9 cellular contexts compared by ENCODE assay signal in genomic region chrX:71256051-71256450, GRCh38. TPM values are rescaled to one million over a fixed set of nuclear protein-coding genes. Genes with fewer than 3 reads are reported as not detected.
DNase-seq lines count a peak whose midpoint lies in the region; ATAC-seq, FAIRE-seq and TF ChIP-seq lines count a peak whose summit lies in the region.
"Had no signal": no experiment of that assay in that cellular context is flagged by ENCODE, and none has a peak within 500 bp of the region (broad histone marks: within the 10 kb centered on the region; RNA-seq: fewer than 3 reads in every experiment).

No MANE protein-coding gene starts in this region.

- H4K20me1 ChIP-seq in KMS-11 (ENCODE audit: insufficient read depth) = no peaks in the 10 kb centered on the region
- H4K20me1 ChIP-seq in GM12878 (ENCODE audit: control insufficient read depth, insufficient read depth) = no peaks in the 10 kb centered on the region

- TF ChIP-seq CTCF in KMS-11 (conservative IDR thresholded peaks at IDR 0.05; ENCODE audit: low read depth, low read length) (no peak), GM12878 (IDR thresholded peaks at IDR 0.05 in 2 of 3, conservative IDR thresholded peaks at IDR 0.05 in 1 of 3; ENCODE audit: control insufficient read depth in 2 of 3, extremely low read depth in 1 of 3, insufficient read depth in 1 of 3, low read depth in 3 of 3, low read length in 3 of 3) (no peak)

- ATAC-seq in GM12878 (no peak), GM21515 (IDR thresholded peaks at IDR 0.05; ENCODE audit: unreplicated experiment) (no peak)
- no peak for ATAC-seq in naive thymus-derived CD8-positive, alpha-beta T cell
- ATAC-seq in activated CD4-positive, alpha-beta T cell treated with anti-CD3 and anti-CD28 coated beads for 36 hours = no peak

- no peak for TF ChIP-seq POLR2A in GM12878 (IDR thresholded peaks at IDR 0.05; ENCODE audit: low read depth, low read length)

- SMC1A ChIA-PET in GM12878 (lab: Charles Lee; ENCODE audit: uncharacterized antibody, unreplicated experiment) = interaction anchor here (1.2 kb wide), 1 partner anchor 59 kb away, joined by 4 read pairs; no protein-coding TSS in a partner anchor

- H3K4me3 ChIP-seq in CD8-positive, alpha-beta memory T cell (ENCODE audit: low read length) = no peak overlapping the region
- no peak overlapping the region for H3K4me3 ChIP-seq in KMS-11 (IDR thresholded peaks at IDR 0.05; ENCODE audit: insufficient read depth, low read depth, low read length)
- H3K4me3 ChIP-seq in GM12878 = no peak overlapping the region

- CTCF ChIA-PET in CD8-positive, alpha-beta memory T cell (lab: Charles Lee) = no interaction called here
- CTCF ChIA-PET in GM12878 (lab: Yijun Ruan, JAX) = interaction anchor here (1.7 kb wide), 1 partner anchor 276 kb away, joined by 4 read pairs; no protein-coding TSS in a partner anchor
- CTCF ChIA-PET in activated CD4-positive, alpha-beta T cell treated with anti-CD3 and anti-CD28 coated beads for 36 hours (lab: Charles Lee) = interaction anchor here (0.7 kb wide), 1 partner anchor 37 kb away, joined by 3 read pairs; no protein-coding TSS in a partner anchor

- no peak for TF ChIP-seq RAD21 in GM12878 (IDR thresholded peaks at IDR 0.05; ENCODE audit: insufficient read depth, low read depth, low read length)

- in situ Hi-C loops in GM12878 (cut with MboI) = no loop called here

- H3K36me3 Mint-ChIP-seq in CD8-positive, alpha-beta memory T cell = peaks cover 0 to 5% (median 0%) of the 10 kb centered on the region in 3 donors
- peaks cover 0 to under 1% (median 0%) of the 10 kb centered on the region in 3 donors for H3K36me3 Mint-ChIP-seq in naive thymus-derived CD8-positive, alpha-beta T cell
- peaks cover 1% of the 10 kb centered on the region for H3K36me3 Mint-ChIP-seq in activated CD4-positive, alpha-beta T cell treated with anti-CD3 and anti-CD28 coated beads for 36 hours (ENCODE audit: low read depth)

- H3K4me3 Mint-ChIP-seq in CD8-positive, alpha-beta memory T cell = peak overlapping the region in 5 of 7 donors; percentile 14 to 96 (median 90)
- peak overlapping the region in 5 of 10 donors; percentile 12 to 97 (median 90) for H3K4me3 Mint-ChIP-seq in naive thymus-derived CD8-positive, alpha-beta T cell
- H3K4me3 Mint-ChIP-seq in activated CD4-positive, alpha-beta T cell treated with anti-CD3 and anti-CD28 coated beads for 36 hours = no peak overlapping the region

- WGBS in GM12878 (ENCODE audit: insufficient coverage, insufficient replicate concordance, low lambda C conversion rate, missing lambda C conversion rate) = 82% methylated on average over 6 of the region's 6 CpGs

- no TSS peak for BruUV-seq in GM12878 (replicated peaks; lab: Mats Ljungman, UMichigan)

- H3K9ac ChIP-seq in KMS-11 (no peak overlapping the region), GM12878 (ENCODE audit: control insufficient read depth, insufficient read depth, low read length) (no peak overlapping the region)

- intact Hi-C loops in GM12878 (cut with micrococcal nuclease; ENCODE audit: unreplicated experiment) = no loop called here
- intact Hi-C loops in activated CD4-positive, alpha-beta T cell treated with anti-CD3 and anti-CD28 coated beads for 36 hours (cut with DNase I, micrococcal nuclease) = no loop called here

- RAD21 ChIA-PET in GM12878 (lab: Charles Lee; ENCODE audit: unreplicated experiment) = no interaction called here

- H3K4me2 ChIP-seq in KMS-11 (peak overlapping the region; percentile 68; the same call in 1 of the 2 replicates), GM12878 (ENCODE audit: control insufficient read depth, insufficient read depth) (peak overlapping the region; percentile 71; the same call in 1 of the 2 replicates)

- H3K79me2 ChIP-seq in KMS-11 (ENCODE audit: insufficient read depth, low read depth) (no peaks in the 10 kb centered on the region), GM12878 (ENCODE audit: control insufficient read depth, insufficient read depth, low read length) (peaks cover 13% of the 10 kb centered on the region)

- H3K9me3 ChIP-seq in CD8-positive, alpha-beta memory T cell (ENCODE audit: low read length) = no peaks in the 10 kb centered on the region
- H3K9me3 ChIP-seq in GM12878 (replicated peaks; ENCODE audit: control insufficient read depth, insufficient read depth, low read length) = no peaks in the 10 kb centered on the region

- peaks cover 12 to 30% (median 17%) of the 10 kb centered on the region in 3 donors for H3K4me1 Mint-ChIP-seq in CD8-positive, alpha-beta memory T cell
- peaks cover 13 to 27% (median 20%) of the 10 kb centered on the region in 4 donors for H3K4me1 Mint-ChIP-seq in naive thymus-derived CD8-positive, alpha-beta T cell
- H3K4me1 Mint-ChIP-seq in activated CD4-positive, alpha-beta T cell treated with anti-CD3 and anti-CD28 coated beads for 36 hours = peaks cover 26% of the 10 kb centered on the region

- no peak for FAIRE-seq in GM12878 (lab: Jason Lieb, UNC)

- no peaks in the 10 kb centered on the region for H3K27me3 ChIP-seq in CD8-positive, alpha-beta memory T cell (ENCODE audit: insufficient read depth, low read length, poor library complexity, severe bottlenecking)
- no peaks in the 10 kb centered on the region for H3K27me3 ChIP-seq in KMS-11 (ENCODE audit: insufficient read depth, low read depth)
- no peaks in the 10 kb centered on the region for H3K27me3 ChIP-seq in GM12878 (replicated peaks in 1 of 2; ENCODE audit: control insufficient read depth in 2 of 2, insufficient read depth in 2 of 2, low read length in 1 of 2)

- no peak for DNase-seq in CD8-positive, alpha-beta memory T cell
- DNase-seq in GM12878 (ENCODE audit: low read depth, low spot score) (no peak), DMS 273 (lab: John Stamatoyannopoulos, UW; ENCODE audit: unreplicated experiment) (no peak), mesenteric fat pad (ENCODE audit: low spot score) (no peak)
- DNase-seq in naive thymus-derived CD8-positive, alpha-beta T cell = no peak
- no peak for DNase-seq in activated CD4-positive, alpha-beta T cell treated with anti-CD3 and anti-CD28 coated beads for 36 hours
- DNase-seq: posterior cingulate gyrus had no signal

- peak overlapping the region in 7 of 8 donors; percentile 58 to 95 (median 87) for H3K27ac Mint-ChIP-seq in CD8-positive, alpha-beta memory T cell
- peak overlapping the region; percentile 8 to 98 (median 96) for H3K27ac Mint-ChIP-seq in naive thymus-derived CD8-positive, alpha-beta T cell
- no peak overlapping the region for H3K27ac Mint-ChIP-seq in activated CD4-positive, alpha-beta T cell treated with anti-CD3 and anti-CD28 coated beads for 36 hours

- peaks cover 28% of the 10 kb centered on the region for H3K4me1 ChIP-seq in CD8-positive, alpha-beta memory T cell (ENCODE audit: insufficient read depth, low read length)
- H3K4me1 ChIP-seq in KMS-11 (ENCODE audit: low read depth, poor library complexity, severe bottlenecking) (peaks cover 28% of the 10 kb centered on the region), GM12878 (ENCODE audit: control insufficient read depth, insufficient read depth, low read length) (peaks cover 6% of the 10 kb centered on the region; the same call in 1 of the 2 replicates)

- H3K27me3 Mint-ChIP-seq in CD8-positive, alpha-beta memory T cell = peaks cover 0 to 8% of the 10 kb centered on the region in 2 donors
- H3K27me3 Mint-ChIP-seq in naive thymus-derived CD8-positive, alpha-beta T cell = no peaks in the 10 kb centered on the region
- no peaks in the 10 kb centered on the region for H3K27me3 Mint-ChIP-seq in activated CD4-positive, alpha-beta T cell treated with anti-CD3 and anti-CD28 coated beads for 36 hours

- POLR2A ChIA-PET in CD8-positive, alpha-beta memory T cell (lab: Charles Lee) = interaction anchor here (1.0 to 2.9 kb wide), 2 partner anchors 75 to 110 kb away, joined by 3 to 32 read pairs; partner anchors contain the start of gene TAF1
- POLR2A ChIA-PET in GM12878 (lab: Charles Lee) = interaction anchor here (2.4 kb wide), 1 partner anchor 28 kb away, joined by 18 read pairs; the partner anchor contains the start of gene NONO
- POLR2A ChIA-PET in naive thymus-derived CD8-positive, alpha-beta T cell (lab: Charles Lee) = interaction anchor here (2.8 to 5.2 kb wide), 3 partner anchors 27 to 111 kb away, joined by 15 to 84 read pairs (median 66); partner anchors contain the start of genes NONO and TAF1
- POLR2A ChIA-PET in activated CD4-positive, alpha-beta T cell treated with anti-CD3 and anti-CD28 coated beads for 36 hours (lab: Charles Lee) = no interaction called here

- H3K27ac ChIP-seq in CD8-positive, alpha-beta memory T cell (ENCODE audit: low read depth, low read length) = no peak overlapping the region
- H3K27ac ChIP-seq in KMS-11 (no peak overlapping the region), GM12878 (ENCODE audit: control insufficient read depth, insufficient read depth) (no peak overlapping the region)

- H3K36me3 ChIP-seq in CD8-positive, alpha-beta memory T cell (ENCODE audit: insufficient read depth, low read length) = no peaks in the 10 kb centered on the region
- H3K36me3 ChIP-seq in KMS-11 (ENCODE audit: insufficient read depth) = no peaks in the 10 kb centered on the region
- H3K36me3 ChIP-seq in GM12878 (ENCODE audit: control insufficient read depth in 2 of 2, insufficient read depth in 2 of 2, low read length in 1 of 2) = no peaks in the 10 kb centered on the region

- peak overlapping the region; percentile 62; the same call in 1 of the 2 replicates for H2AFZ ChIP-seq in KMS-11 (ENCODE audit: low read depth)
- H2AFZ ChIP-seq in GM12878 (ENCODE audit: control insufficient read depth, low read depth, low read length) = no peak overlapping the region

- TF ChIP-seq EP300 in GM12878 (IDR thresholded peaks at IDR 0.05; ENCODE audit: borderline replicate concordance in 1 of 2, control insufficient read depth in 1 of 2, low read depth in 2 of 2, low read length in 2 of 2) = no peak

- H3K9me3 Mint-ChIP-seq in CD8-positive, alpha-beta memory T cell = no peaks in the 10 kb centered on the region
- H3K9me3 Mint-ChIP-seq in naive thymus-derived CD8-positive, alpha-beta T cell = no peaks in the 10 kb centered on the region
- H3K9me3 Mint-ChIP-seq in activated CD4-positive, alpha-beta T cell treated with anti-CD3 and anti-CD28 coated beads for 36 hours (ENCODE audit: low read depth) = no peaks in the 10 kb centered on the region

RNA-seq across cellular contexts. Expression of gene ZMYM3, which starts 2.1 kb away (rescaled TPM):
- 10 to 100 TPM; 16.5 to 16.7 TPM for total RNA-seq in CD8-positive, alpha-beta memory T cell
- 7.4 TPM for polyA plus RNA-seq in CD8-positive, alpha-beta memory T cell
- 51.1 and 53.3 TPM in 2 replicates for total RNA-seq in GM12878 (2013; cell fraction: nucleolus; rRNA removed)
- 12.6 and 14.5 TPM in 2 replicates for total RNA-seq in GM12878 (2014; rRNA removed)
- 9.9 and 10.1 TPM in 2 replicates for total RNA-seq in GM12878 (2014; rRNA removed; fragmentation: Illumina TruSeq; extraction: Trizol)
- total RNA-seq in GM12878 (2021) = 27.4 and 28.1 TPM in 2 replicates
- 13.6 TPM for polyA plus RNA-seq in GM12878 (2011; ENCODE audit: low read depth)
- 9.0 and 19.6 TPM in 2 replicates for polyA plus RNA-seq in GM12878 (2011; rRNA removed)
- 22.3 and 26.0 TPM in 2 replicates for polyA plus RNA-seq in GM12878 (2011; cell fraction: cytosol; rRNA removed)
- polyA plus RNA-seq in GM12878 (2011; cell fraction: nucleus; rRNA removed) = 80.6 and 110 TPM in 2 replicates
- polyA plus RNA-seq in GM12878 (2012) = 18.0 and 22.7 TPM in 2 replicates
- 18.6 and 20.3 TPM in 2 replicates for polyA plus RNA-seq in GM12878 (2014; fragmentation: Illumina TruSeq; extraction: Trizol)
- polyA plus RNA-seq in GM12878 (2014; fragmentation: Nextera tagmentation; extraction: Ambion mirVana) = 1 to 10 TPM; 2.3 to 5.1 TPM
- 19.8 and 20.0 TPM in 2 replicates for polyA plus RNA-seq in GM12878 (2014; rRNA removed)
- 1 to 10 TPM; 9.6 to 10.0 TPM for polyA plus RNA-seq in GM12878 (2016; fragmentation: Nextera tagmentation; extraction: Ambion mirVana)
- polyA minus RNA-seq in GM12878 (2011; rRNA and poly(A)+ RNA removed) = 23.0 and 27.0 TPM in 2 replicates
- 14.2 and 15.6 TPM in 2 replicates for polyA minus RNA-seq in GM12878 (2011; cell fraction: cytosol; rRNA and poly(A)+ RNA removed)
- polyA minus RNA-seq in GM12878 (2011; cell fraction: nucleus; rRNA and poly(A)+ RNA removed) = 22.5 and 27.5 TPM in 2 replicates
- 10 to 100 TPM; 35.3 to 36.0 TPM for total RNA-seq in naive thymus-derived CD8-positive, alpha-beta T cell
- polyA plus RNA-seq in naive thymus-derived CD8-positive, alpha-beta T cell = 1 to 10 TPM; 4.8 to 6.5 (median 5.0) TPM
- 10 to 100 TPM; 22.6 to 22.8 TPM for total RNA-seq in activated CD4-positive, alpha-beta T cell treated with anti-CD3 and anti-CD28 coated beads for 36 hours
- total RNA-seq in mesenteric fat pad = 11.8 TPM

RNA-seq across cellular contexts. Expression of gene NONO, which starts 27.4 kb away (rescaled TPM):
- total RNA-seq in CD8-positive, alpha-beta memory T cell = 100 to 1,000 TPM; 532 to 542 TPM
- 170 TPM for polyA plus RNA-seq in CD8-positive, alpha-beta memory T cell
- total RNA-seq in GM12878 (2013; cell fraction: nucleolus; rRNA removed) = 394 and 421 TPM in 2 replicates
- total RNA-seq in GM12878 (2014; rRNA removed) (376 and 404 TPM in 2 replicates), GM12878 (2014; rRNA removed; fragmentation: Illumina TruSeq; extraction: Trizol) (418 and 433 TPM in 2 replicates), GM12878 (2021) (395 and 417 TPM in 2 replicates), mesenteric fat pad (168 TPM)
- polyA plus RNA-seq in GM12878 (2011; ENCODE audit: low read depth) = 222 TPM
- polyA plus RNA-seq in GM12878 (2011; rRNA removed) (329 and 505 TPM in 2 replicates), GM12878 (2014; fragmentation: Illumina TruSeq; extraction: Trizol) (484 and 509 TPM in 2 replicates), GM12878 (2014; fragmentation: Nextera tagmentation; extraction: Ambion mirVana) (100 to 1,000 TPM; 206 to 359 TPM), GM12878 (2014; rRNA removed) (312 and 313 TPM in 2 replicates), GM12878 (2016; fragmentation: Nextera tagmentation; extraction: Ambion mirVana) (100 to 1,000 TPM; 350 to 371 TPM)
- 404 and 494 TPM in 2 replicates for polyA plus RNA-seq in GM12878 (2011; cell fraction: cytosol; rRNA removed)
- polyA plus RNA-seq in GM12878 (2011; cell fraction: nucleus; rRNA removed) = 466 and 564 TPM in 2 replicates
- polyA plus RNA-seq in GM12878 (2012) = 264 and 294 TPM in 2 replicates
- polyA minus RNA-seq in GM12878 (2011; rRNA and poly(A)+ RNA removed) = 304 and 385 TPM in 2 replicates
- polyA minus RNA-seq in GM12878 (2011; cell fraction: cytosol; rRNA and poly(A)+ RNA removed) = 130 and 170 TPM in 2 replicates
- polyA minus RNA-seq in GM12878 (2011; cell fraction: nucleus; rRNA and poly(A)+ RNA removed) = 66.3 and 122 TPM in 2 replicates
- total RNA-seq in naive thymus-derived CD8-positive, alpha-beta T cell = 100 to 1,000 TPM; 372 to 387 TPM
- polyA plus RNA-seq in naive thymus-derived CD8-positive, alpha-beta T cell = 100 to 1,000 TPM; 177 to 199 (median 193) TPM
- 1,000 to 10,000 TPM in 1 of 2 experiments, 100 to 1,000 TPM in 1; 508 to 1,161 TPM for total RNA-seq in activated CD4-positive, alpha-beta T cell treated with anti-CD3 and anti-CD28 coated beads for 36 hours

RNA-seq across cellular contexts. Expression of gene GJB1, which starts 33.0 kb away (rescaled TPM):
- not detected for total RNA-seq in CD8-positive, alpha-beta memory T cell
- not detected for polyA plus RNA-seq in CD8-positive, alpha-beta memory T cell
- total RNA-seq in GM12878 (2013; cell fraction: nucleolus; rRNA removed) = not detected in 2 replicates
- total RNA-seq in GM12878 (2014; rRNA removed) (not detected in 2 replicates), GM12878 (2014; rRNA removed; fragmentation: Illumina TruSeq; extraction: Trizol) (not detected in 2 replicates), GM12878 (2021) (0.13 TPM in 1 of 2 replicates, not detected in the other), mesenteric fat pad (not detected)
- polyA plus RNA-seq in GM12878 (2011; ENCODE audit: low read depth) = not detected
- polyA plus RNA-seq in GM12878 (2011; rRNA removed) (not detected in 2 replicates), GM12878 (2014; fragmentation: Illumina TruSeq; extraction: Trizol) (not detected in 2 replicates), GM12878 (2014; fragmentation: Nextera tagmentation; extraction: Ambion mirVana) (not detected), GM12878 (2014; rRNA removed) (not detected in 2 replicates), GM12878 (2016; fragmentation: Nextera tagmentation; extraction: Ambion mirVana) (not detected)
- polyA plus RNA-seq in GM12878 (2011; cell fraction: cytosol; rRNA removed) = not detected in 2 replicates
- 0.06 TPM in 1 of 2 replicates, not detected in the other for polyA plus RNA-seq in GM12878 (2011; cell fraction: nucleus; rRNA removed)
- polyA plus RNA-seq in GM12878 (2012) = not detected in 2 replicates
- not detected in 2 replicates for polyA minus RNA-seq in GM12878 (2011; rRNA and poly(A)+ RNA removed)
- polyA minus RNA-seq in GM12878 (2011; cell fraction: cytosol; rRNA and poly(A)+ RNA removed) = not detected in 2 replicates
- not detected in 2 replicates for polyA minus RNA-seq in GM12878 (2011; cell fraction: nucleus; rRNA and poly(A)+ RNA removed)
- total RNA-seq in naive thymus-derived CD8-positive, alpha-beta T cell = not detected
- polyA plus RNA-seq in naive thymus-derived CD8-positive, alpha-beta T cell = not detected
- total RNA-seq in activated CD4-positive, alpha-beta T cell treated with anti-CD3 and anti-CD28 coated beads for 36 hours = not detected

RNA-seq across cellular contexts. Expression of gene ITGB1BP2, which starts 45.5 kb away (rescaled TPM):
- 1 to 10 TPM; 3.7 to 3.8 TPM for total RNA-seq in CD8-positive, alpha-beta memory T cell
- polyA plus RNA-seq in CD8-positive, alpha-beta memory T cell = not detected
- 16.3 and 21.8 TPM in 2 replicates for total RNA-seq in GM12878 (2013; cell fraction: nucleolus; rRNA removed)
- 2.1 and 2.3 TPM in 2 replicates for total RNA-seq in GM12878 (2014; rRNA removed)
- 1.8 TPM in 2 replicates for total RNA-seq in GM12878 (2014; rRNA removed; fragmentation: Illumina TruSeq; extraction: Trizol)
- 2.0 and 2.2 TPM in 2 replicates for total RNA-seq in GM12878 (2021)
- 1.8 TPM for polyA plus RNA-seq in GM12878 (2011; ENCODE audit: low read depth)
- 2.9 and 3.3 TPM in 2 replicates for polyA plus RNA-seq in GM12878 (2011; rRNA removed)
- polyA plus RNA-seq in GM12878 (2011; cell fraction: cytosol; rRNA removed) = 1.8 and 1.9 TPM in 2 replicates
- polyA plus RNA-seq in GM12878 (2011; cell fraction: nucleus; rRNA removed) = 18.5 and 22.1 TPM in 2 replicates
- 1.6 and 2.3 TPM in 2 replicates for polyA plus RNA-seq in GM12878 (2012)
- polyA plus RNA-seq in GM12878 (2014; fragmentation: Illumina TruSeq; extraction: Trizol) = 1.0 and 1.6 TPM in 2 replicates
- polyA plus RNA-seq in GM12878 (2014; fragmentation: Nextera tagmentation; extraction: Ambion mirVana) = 1 to 10 TPM in 1 of 2 experiments, under 1 TPM in 1; 0.50 to 1.3 TPM
- polyA plus RNA-seq in GM12878 (2014; rRNA removed) = 2.3 and 3.1 TPM in 2 replicates
- under 1 TPM; 0.55 to 0.82 TPM for polyA plus RNA-seq in GM12878 (2016; fragmentation: Nextera tagmentation; extraction: Ambion mirVana)
- polyA minus RNA-seq in GM12878 (2011; rRNA and poly(A)+ RNA removed) = 5.6 and 6.7 TPM in 2 replicates
- polyA minus RNA-seq in GM12878 (2011; cell fraction: cytosol; rRNA and poly(A)+ RNA removed) = 0.83 TPM in 1 of 2 replicates, not detected in the other
- 5.2 and 15.5 TPM in 2 replicates for polyA minus RNA-seq in GM12878 (2011; cell fraction: nucleus; rRNA and poly(A)+ RNA removed)
- total RNA-seq in naive thymus-derived CD8-positive, alpha-beta T cell = 1 to 10 TPM; 5.8 to 6.7 TPM
- polyA plus RNA-seq in naive thymus-derived CD8-positive, alpha-beta T cell = not detected
- total RNA-seq in activated CD4-positive, alpha-beta T cell treated with anti-CD3 and anti-CD28 coated beads for 36 hours = 1 to 10 TPM; 6.2 to 6.5 TPM
- 0.84 TPM for total RNA-seq in mesenteric fat pad
